ENCODE assay signal across 8 cellular contexts in genomic region chr12:12032771-12033588, GRCh38. TPM values are rescaled to one million over a fixed set of nuclear protein-coding genes. Genes with fewer than 3 reads are reported as not detected.
DNase-seq lines count a peak whose midpoint lies in the region; ATAC-seq and TF ChIP-seq lines count a peak whose summit lies in the region.

No MANE protein-coding gene starts in this region.

- H3K4me3 Mint-ChIP-seq in nephron progenitor cell = peak overlapping the region; percentile 75

- H3K27me3 ChIP-seq in foreskin keratinocyte (no peaks in the 10 kb centered on the region), subcutaneous abdominal adipose tissue (ENCODE audit: control insufficient read depth in 5 of 5, insufficient read depth in 4 of 5, low read length in 5 of 5) (no peaks in the 10 kb centered on the region)

- H3K27ac ChIP-seq in foreskin keratinocyte (no peak overlapping the region), subcutaneous abdominal adipose tissue (ENCODE audit: low read depth, low read length) (peak overlapping the region; percentile 51)

- H3K27me3 Mint-ChIP-seq in nephron progenitor cell (ENCODE audit: low read depth, poor library complexity) = peaks cover 13% of the 10 kb centered on the region

- ATAC-seq in foreskin keratinocyte (peak; percentile 69), HG03159 (IDR thresholded peaks at IDR 0.05; ENCODE audit: unreplicated experiment) (no peak)

- H3K9me3 Mint-ChIP-seq in nephron progenitor cell = peaks cover 10% of the 10 kb centered on the region

- no peaks in the 10 kb centered on the region for H3K4me1 ChIP-seq in foreskin keratinocyte
- peaks cover 0 to 13% (median 11%) of the 10 kb centered on the region in 5 donors for H3K4me1 ChIP-seq in subcutaneous abdominal adipose tissue (ENCODE audit: control insufficient read depth in 5 of 5, insufficient read depth in 5 of 5, low read length in 5 of 5)

- H3K9me3 ChIP-seq in subcutaneous abdominal adipose tissue (ENCODE audit: control insufficient read depth in 5 of 5, low read length in 5 of 5) = no peaks in the 10 kb centered on the region

- TF ChIP-seq CTCF in LNCAP (IDR thresholded peaks at IDR 0.05) = peak; percentile 85
- TF ChIP-seq CTCF in foreskin keratinocyte (conservative IDR thresholded peaks at IDR 0.05) = peak; percentile 94
- TF ChIP-seq CTCF in nephron progenitor cell (IDR thresholded peaks at IDR 0.05) = peak; percentile 72

- DNase-seq in GM03348 (ENCODE audit: low spot score) (peak; percentile 83), RPMI8226 (peak; percentile 60), foreskin keratinocyte (peak in 1 of 2 donors; percentile 68), nephron progenitor cell (peak; percentile 75)
- DNase-seq in activated naive CD4-positive, alpha-beta T cell (lab: John Stamatoyannopoulos, UW) = peak in 3 of 4 experiments; percentile 37 to 60 (median 48)

- peak overlapping the region in 4 of 5 donors; percentile 50 to 75 (median 59) for H3K9ac ChIP-seq in subcutaneous abdominal adipose tissue (ENCODE audit: low read length in 5 of 5)

- H3K4me1 Mint-ChIP-seq in nephron progenitor cell = peaks cover 8% of the 10 kb centered on the region

- peak overlapping the region; percentile 60 to 85 (median 71) for H3K4me3 ChIP-seq in subcutaneous abdominal adipose tissue (ENCODE audit: low read depth in 1 of 5, low read length in 5 of 5)

- no peak overlapping the region for H3K27ac Mint-ChIP-seq in nephron progenitor cell

- H3K36me3 ChIP-seq in subcutaneous abdominal adipose tissue (ENCODE audit: control insufficient read depth in 5 of 5, insufficient read depth in 5 of 5, low read length in 5 of 5) = no peaks in the 10 kb centered on the region

- no peaks in the 10 kb centered on the region for H3K36me3 Mint-ChIP-seq in nephron progenitor cell (ENCODE audit: low read depth)

RNA-seq across cellular contexts. Expression of gene BCL2L14, which starts 37.8 kb away (rescaled TPM):
- not detected in 2 replicates for total RNA-seq in foreskin keratinocyte
- not detected in 2 replicates for polyA plus RNA-seq in foreskin keratinocyte
